In genomic region chr6:42744351-42744890, GRCh38 we compare ENCODE assay signal across 8 cellular contexts.
DNase-seq lines count a peak whose midpoint lies in the region; ATAC-seq and TF ChIP-seq lines count a peak whose summit lies in the region.

No MANE protein-coding gene starts in this region.

- TF ChIP-seq POLR2A in GM18505 (IDR thresholded peaks at IDR 0.05; ENCODE audit: borderline replicate concordance, extremely low read depth, insufficient read depth, insufficient read length) = peak; percentile 27

- H3K4me3 ChIP-seq in fibroblast of pulmonary artery (replicated peaks; ENCODE audit: low read depth, low read length) = peak overlapping the region; percentile 99
- peak overlapping the region; percentile 99 for H3K4me3 ChIP-seq in retinal pigment epithelial cell (ENCODE audit: low read length)

- ATAC-seq in GM18505 (IDR thresholded peaks at IDR 0.05; ENCODE audit: unreplicated experiment) (no peak), HG03108 (IDR thresholded peaks at IDR 0.05; ENCODE audit: unreplicated experiment) (no peak), GM19395 (IDR thresholded peaks at IDR 0.05; ENCODE audit: unreplicated experiment) (no peak)

- TF ChIP-seq CTCF in fibroblast of pulmonary artery (IDR thresholded peaks at IDR 0.05; ENCODE audit: low read length, missing control alignments) = no peak
- TF ChIP-seq CTCF in retinal pigment epithelial cell (conservative IDR thresholded peaks at IDR 0.05; ENCODE audit: low read depth, low read length) = no peak

- peak; percentile 36 for DNase-seq in RPMI8226
- no peak for DNase-seq in fibroblast of pulmonary artery (ENCODE audit: low read depth)
- DNase-seq in retinal pigment epithelial cell (ENCODE audit: low read depth) = no peak
- DNase-seq in KG1 (lab: John Stamatoyannopoulos, UW) = no peak
- DNase-seq in NCI-H510A treated with DMSO at 0.1 percent for 48 hours (lab: John Stamatoyannopoulos, UW) = no peak
